ENCODE assay signal across 8 cellular contexts in the genomic region with DNA sequence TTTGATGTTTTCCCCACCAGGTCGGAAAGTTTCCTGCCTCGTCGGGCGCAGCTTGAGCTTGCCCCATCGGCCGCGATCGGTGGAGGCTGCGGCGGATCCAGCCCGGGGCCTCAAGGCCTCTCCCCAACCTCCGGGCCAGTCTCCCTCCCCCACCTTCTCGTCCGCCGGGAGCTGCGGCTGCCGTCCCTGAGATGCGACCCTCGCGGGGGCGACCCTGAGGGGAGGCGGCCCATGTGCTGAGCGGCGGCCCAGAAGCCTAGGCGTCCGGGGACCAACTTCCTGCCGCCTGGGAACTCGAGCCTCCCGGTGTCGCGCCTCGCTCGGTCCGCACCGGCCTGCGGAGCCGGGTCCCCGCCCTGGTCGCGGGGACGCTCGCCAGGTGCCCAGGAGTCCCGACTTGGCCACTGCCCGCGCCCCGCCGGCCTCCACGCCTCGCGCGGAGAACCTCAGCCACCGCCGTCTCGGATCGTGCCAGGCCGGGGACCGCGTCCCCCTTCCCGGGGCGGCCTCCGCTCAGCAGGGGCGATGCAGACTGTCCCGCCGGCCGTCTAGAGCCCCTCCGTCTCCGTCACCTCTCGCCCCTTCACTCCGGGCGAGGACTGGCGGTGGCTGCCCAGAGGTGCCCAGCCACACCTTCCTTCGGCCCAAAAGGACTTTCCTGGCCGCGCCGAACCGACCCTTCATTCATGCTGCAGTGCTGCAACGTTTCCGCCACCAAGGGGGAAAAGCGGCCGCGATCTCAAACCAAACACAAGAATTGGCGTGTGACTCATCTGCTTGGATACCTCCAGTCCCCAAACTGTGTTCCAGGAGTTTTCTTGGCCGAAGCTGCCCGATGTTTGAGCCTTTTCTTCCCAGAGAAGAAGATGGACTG. TPM values are rescaled to one million over a fixed set of nuclear protein-coding genes. Genes with fewer than 3 reads are reported as not detected.
DNase-seq lines count a peak whose midpoint lies in the region; ATAC-seq and TF ChIP-seq lines count a peak whose summit lies in the region.

No MANE protein-coding gene starts in this region.

- in situ Hi-C loops in G401 (cut with HindIII; ENCODE audit: low sequenced_read_pairs): no loop called here

- peaks cover 1% of the 10 kb centered on the region; the same call in 1 of the 2 replicates for H3K36me3 ChIP-seq in H7 (replicated peaks; ENCODE audit: control insufficient read depth, insufficient read depth, low read length)
- H3K36me3 ChIP-seq in MM.1S (replicated peaks; ENCODE audit: insufficient read depth, low read length): peaks cover 7% of the 10 kb centered on the region; the same call in 1 of the 2 replicates

- peak overlapping the region; percentile 93 for H3K4me2 ChIP-seq in MM.1S (ENCODE audit: low read depth, low read length)

- H3K4me3 ChIP-seq in H7 (ENCODE audit: insufficient read depth, low read depth, low read length) (peak overlapping the region; percentile 88), MM.1S (ENCODE audit: low read length) (peak overlapping the region; percentile 91)

- H3K4me1 ChIP-seq in MM.1S (ENCODE audit: low read length): peaks cover 12% of the 10 kb centered on the region

- no peaks in the 10 kb centered on the region for H3K27me3 ChIP-seq in H7 (ENCODE audit: control insufficient read depth, insufficient read depth, low read length)
- no peaks in the 10 kb centered on the region for H3K27me3 ChIP-seq in MM.1S (replicated peaks; ENCODE audit: insufficient read depth, low read length)

- H3K27ac ChIP-seq in MM.1S (ENCODE audit: low read length): peak overlapping the region; percentile 55; the same call in 1 of the 2 replicates
- peak overlapping the region; percentile 98 for H3K27ac ChIP-seq in epithelial cell of prostate

- H3F3A ChIP-seq in MM.1S (ENCODE audit: insufficient read depth, low read length): no peaks in the 10 kb centered on the region

- peak; percentile 37 for ATAC-seq in stimulated activated naive CD8-positive, alpha-beta T cell treated with anti-CD3 and anti-CD28 coated beads, Interleukin-15, Interleukin-2, amounts not matched to agents 100 U/mL and 50 U/mL, for 24 hours
- no peak for ATAC-seq in HG03457 (IDR thresholded peaks at IDR 0.05; ENCODE audit: unreplicated experiment)

- no peaks in the 10 kb centered on the region for H3K9me3 ChIP-seq in MM.1S (replicated peaks; ENCODE audit: insufficient read depth, low read length)

- peak overlapping the region; percentile 88 for H3K9ac ChIP-seq in MM.1S (ENCODE audit: low read length)

- peaks cover 56% of the 10 kb centered on the region for H3K79me2 ChIP-seq in MM.1S (ENCODE audit: low read length)

- DNase-seq in G401 (ENCODE audit: low spot score) (peak; percentile 17), H7 (peak; percentile 76), MM.1S (peak; percentile 39), activated T-cell treated with anti-CD3 and anti-CD28 coated beads for 1 hour (ENCODE audit: low read depth) (peak; percentile 14), epithelial cell of prostate (ENCODE audit: low read depth, low spot score) (no peak), mucosa of gallbladder (ENCODE audit: low spot score) (peak; percentile 22)
- DNase-seq in stimulated activated naive CD8-positive, alpha-beta T cell treated with anti-CD3 and anti-CD28 coated beads, Interleukin-15, Interleukin-2, amounts not matched to agents 100 U/mL and 50 U/mL, for 24 hours: peak; percentile 52

- H3K9me2 ChIP-seq in MM.1S (replicated peaks; ENCODE audit: insufficient read depth, low read length): no peaks in the 10 kb centered on the region

- no peaks in the 10 kb centered on the region for H4K20me1 ChIP-seq in MM.1S (ENCODE audit: insufficient read depth, low read length)

- H2AFZ ChIP-seq in MM.1S (ENCODE audit: low read length): peak overlapping the region; percentile 72

- no peak for TF ChIP-seq CTCF in MM.1S (IDR thresholded peaks at IDR 0.05; ENCODE audit: low read length)

RNA-seq across cellular contexts. Expression of gene SLMAP, which starts 0.7 kb away (rescaled TPM):
- 54.7 and 78.9 TPM in 2 replicates for total RNA-seq in G401 (2014; rRNA removed; shearing (Covaris generic))
- total RNA-seq in H7 (2014; rRNA removed; shearing (Covaris generic)): 33.5 and 40.7 TPM in 2 replicates
- 152 TPM for total RNA-seq in mucosa of gallbladder
